ENCODE assay signal across 15 cellular contexts in the genomic region with DNA sequence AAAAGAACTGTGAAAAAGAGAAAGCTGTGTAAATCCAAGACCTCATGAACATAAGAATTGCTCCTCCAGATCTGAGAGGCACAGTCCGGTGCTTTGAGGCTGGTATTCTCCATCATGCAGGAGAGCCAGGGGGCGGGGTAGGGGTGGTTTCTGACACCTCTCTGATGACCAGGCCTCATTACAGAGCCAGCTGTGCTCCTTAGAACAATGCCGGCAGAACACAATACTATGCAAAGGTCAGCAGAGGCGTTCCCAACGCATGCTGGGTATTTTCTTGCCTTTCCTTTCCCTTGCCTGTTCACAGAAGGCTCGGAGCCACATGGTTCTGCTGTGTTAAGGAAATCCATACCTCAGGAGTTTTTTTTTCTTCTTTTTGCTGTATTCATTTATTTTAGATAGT.
"Had no signal": no experiment of that assay in that cellular context is flagged by ENCODE, and none has a peak within 500 bp of the region (broad histone marks: within the 10 kb centered on the region; RNA-seq: fewer than 3 reads in every experiment).

No MANE protein-coding gene starts in this region.

- H3K9me3 ChIP-seq: ascending aorta, left lung, sigmoid colon had no signal

- H3K4me1 ChIP-seq: ascending aorta, heart left ventricle, left lung, sigmoid colon had no signal

- H3K36me3 ChIP-seq: ascending aorta, brain microvascular endothelial cell, gastroesophageal sphincter, heart left ventricle, left lung, sigmoid colon had no signal

- ATAC-seq: activated naive CD4-positive, alpha-beta T cell treated with anti-CD3 and anti-CD28 coated beads, Interleukin-2, amount 50 U/mL, for 72 hours; gastroesophageal sphincter; heart left ventricle; left lung; natural killer cell; stimulated activated naive B cell treated with anti-CD40 and anti-IgM and Interleukin-4, amounts not matched to agents 10 μg/mL and 1 μg/mL and 100 μg/mL, for 72 hours had no signal

- H3K4me3 ChIP-seq: ascending aorta, gastroesophageal sphincter, heart left ventricle, left lung, sigmoid colon, smooth muscle cell had no signal

- H3K4me2 ChIP-seq: smooth muscle cell had no signal

- H3K27ac ChIP-seq: ascending aorta, brain microvascular endothelial cell, gastroesophageal sphincter, heart left ventricle, left lung, sigmoid colon had no signal

- DNase-seq: activated T-cell treated with anti-CD3 and anti-CD28 coated beads, Interleukin-2, amount 50 U/mL, for 1 hour; brain microvascular endothelial cell; caudate nucleus; heart left ventricle; kidney; left lung; natural killer cell; sigmoid colon; stimulated activated CD4-positive, alpha-beta T cell treated with anti-CD3 and anti-CD28 coated beads, Interleukin-15, amount 100 ng/mL, for 24 hours; stimulated activated naive B cell treated with anti-CD40 and anti-IgM and Interleukin-4, amounts not matched to agents 10 μg/mL and 1 μg/mL and 100 μg/mL, for 72 hours; T-helper 1 cell had no signal

- H3K27me3 ChIP-seq: ascending aorta, brain microvascular endothelial cell, gastroesophageal sphincter, heart left ventricle, left lung, sigmoid colon had no signal
